ENCODE assay signal across 1 cellular context in genomic region chr10:17882557-17882956, GRCh38.
TF ChIP-seq lines count a peak whose summit lies in the region.

No MANE protein-coding gene starts in this region.

TF ChIP-seq in liver, 16 proteins besides CTCF, POLR2A, EP300 and RAD21 (continued from another document):
- TF ChIP-seq REST (IDR thresholded peaks at IDR 0.05), result no peak
- TF ChIP-seq TAF1 (conservative IDR thresholded peaks at IDR 0.05), result no peak
- peak; percentile 33 for TF ChIP-seq YY1 (IDR thresholded peaks at IDR 0.05)
- TF ChIP-seq HNF4G (IDR thresholded peaks at IDR 0.05), result no peak
- no peak for TF ChIP-seq EGR1 (IDR thresholded peaks at IDR 0.05; ENCODE audit: low read depth in 2 of 2)
- no peak for TF ChIP-seq SP1 (IDR thresholded peaks at IDR 0.05)
- no peak for TF ChIP-seq GABPA (IDR thresholded peaks at IDR 0.05 in 1 of 2, conservative IDR thresholded peaks at IDR 0.05 in 1 of 2)
- no peak for TF ChIP-seq JUND (IDR thresholded peaks at IDR 0.05)
- TF ChIP-seq MAX (IDR thresholded peaks at IDR 0.05), result peak; percentile 22
- no peak for TF ChIP-seq HNF4A (conservative IDR thresholded peaks at IDR 0.05)
- no peak for TF ChIP-seq ZBTB33 (IDR thresholded peaks at IDR 0.05)
- no peak for TF ChIP-seq ATF3 (IDR thresholded peaks at IDR 0.05)
